Comparison of ENCODE assay signal across 6 cellular contexts in the genomic region with DNA sequence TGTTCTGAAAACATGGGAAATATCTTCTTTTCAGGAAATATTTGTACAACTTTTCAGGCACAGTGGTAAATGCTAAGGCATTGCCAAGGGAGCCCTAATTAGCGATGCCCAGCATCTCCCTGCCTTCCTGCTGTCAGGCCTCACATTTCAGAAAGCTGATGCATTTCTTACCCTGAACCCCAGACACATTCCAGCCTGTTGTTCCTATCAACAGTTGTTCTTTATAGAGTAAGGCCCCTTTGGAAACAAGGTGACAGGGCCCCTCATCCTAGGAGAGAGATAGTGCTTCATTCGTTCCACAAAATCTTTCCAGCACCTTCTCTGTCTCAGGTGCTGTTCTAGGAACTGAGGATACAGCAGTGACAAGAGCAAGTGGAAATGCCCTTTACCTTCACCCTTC.
"Had no signal": no experiment of that assay in that cellular context is flagged by ENCODE, and none has a peak within 500 bp of the region (broad histone marks: within the 10 kb centered on the region; RNA-seq: fewer than 3 reads in every experiment).

No MANE protein-coding gene starts in this region.

- ATAC-seq: GM23338, HCT116, HepG2 had no signal

- H3K9me3 ChIP-seq: HAP-1 had no signal

- H3K27ac ChIP-seq: HL-60 had no signal

- H3K4me1 Mint-ChIP-seq: IgD-negative memory B cell had no signal

- H3K36me3 ChIP-seq: HAP-1 had no signal

- H3K9me3 Mint-ChIP-seq: GM23338, IgD-negative memory B cell had no signal

- H3K4me3 ChIP-seq: GM23338, HAP-1 had no signal

- H3K36me3 Mint-ChIP-seq: IgD-negative memory B cell had no signal

- H3K4me3 Mint-ChIP-seq: GM23338, IgD-negative memory B cell had no signal

- H3K27ac Mint-ChIP-seq: GM23338, IgD-negative memory B cell had no signal

- H3K4me1 ChIP-seq: HAP-1 had no signal
